Comparison of ENCODE assay signal across 1 cellular context in the genomic region with DNA sequence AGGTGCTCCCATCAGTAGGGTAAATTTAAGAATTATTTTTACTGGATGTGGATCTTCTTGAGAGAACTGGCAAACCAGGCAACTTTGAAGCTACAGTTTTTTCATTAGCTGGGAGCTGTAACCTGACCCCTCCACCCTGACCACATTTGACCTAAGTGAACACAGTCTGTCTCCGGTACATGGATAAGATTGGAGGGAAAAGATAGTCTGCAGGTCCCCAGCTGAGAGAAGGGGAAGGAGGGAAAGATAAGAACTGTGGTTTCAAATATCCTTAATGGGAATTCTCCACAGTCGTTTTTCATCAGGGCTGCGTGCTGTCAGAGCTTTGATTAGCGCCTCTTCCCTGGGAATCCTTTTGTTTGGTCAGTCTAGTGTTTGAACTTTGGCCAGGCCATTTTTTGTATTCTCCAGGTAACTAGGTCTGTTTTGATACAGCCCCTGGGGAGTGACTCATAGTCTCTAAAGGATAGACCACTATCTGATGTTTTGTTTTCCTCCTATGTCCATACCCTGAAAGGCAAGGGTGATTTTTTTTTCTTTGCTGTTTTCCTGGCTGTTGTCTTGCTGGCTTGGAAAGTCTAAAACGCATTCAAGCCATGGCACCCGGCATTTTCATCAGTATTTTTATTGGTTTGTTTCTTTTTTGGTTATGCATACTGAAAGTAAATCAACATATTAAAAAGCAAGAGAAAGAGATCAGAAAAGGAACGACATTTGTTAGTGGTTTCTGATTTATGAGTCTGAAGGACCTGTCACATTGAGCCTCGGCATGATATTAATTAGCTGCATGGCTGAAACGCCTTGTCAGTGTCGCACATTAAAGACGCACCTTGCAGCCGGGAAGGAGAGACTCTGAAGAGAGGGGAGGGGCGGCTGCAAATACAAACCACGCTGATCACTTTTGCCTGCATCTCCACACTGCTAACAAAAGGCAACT.
A peak's percentile ranks its signal among the peaks of the same experiment; 100 is the strongest.
TF ChIP-seq lines count a peak whose summit lies in the region.

No MANE protein-coding gene starts in this region.

TF ChIP-seq in HepG2, 621 proteins besides CTCF, POLR2A, EP300 and RAD21 (continued from another document and continues in another):
- TF ChIP-seq UBTF (CRISPR knock-in tag; IDR thresholded peaks at IDR 0.05): peak; percentile 26; the same call in 1 of the 2 replicates
- TF ChIP-seq DR1 (CRISPR knock-in tag; IDR thresholded peaks at IDR 0.05): no peak
- TF ChIP-seq ZNF607 (CRISPR knock-in tag; IDR thresholded peaks at IDR 0.05; ENCODE audit: borderline replicate concordance): no peak; the same call in 1 of the 2 replicates
- TF ChIP-seq, protein P1, sequence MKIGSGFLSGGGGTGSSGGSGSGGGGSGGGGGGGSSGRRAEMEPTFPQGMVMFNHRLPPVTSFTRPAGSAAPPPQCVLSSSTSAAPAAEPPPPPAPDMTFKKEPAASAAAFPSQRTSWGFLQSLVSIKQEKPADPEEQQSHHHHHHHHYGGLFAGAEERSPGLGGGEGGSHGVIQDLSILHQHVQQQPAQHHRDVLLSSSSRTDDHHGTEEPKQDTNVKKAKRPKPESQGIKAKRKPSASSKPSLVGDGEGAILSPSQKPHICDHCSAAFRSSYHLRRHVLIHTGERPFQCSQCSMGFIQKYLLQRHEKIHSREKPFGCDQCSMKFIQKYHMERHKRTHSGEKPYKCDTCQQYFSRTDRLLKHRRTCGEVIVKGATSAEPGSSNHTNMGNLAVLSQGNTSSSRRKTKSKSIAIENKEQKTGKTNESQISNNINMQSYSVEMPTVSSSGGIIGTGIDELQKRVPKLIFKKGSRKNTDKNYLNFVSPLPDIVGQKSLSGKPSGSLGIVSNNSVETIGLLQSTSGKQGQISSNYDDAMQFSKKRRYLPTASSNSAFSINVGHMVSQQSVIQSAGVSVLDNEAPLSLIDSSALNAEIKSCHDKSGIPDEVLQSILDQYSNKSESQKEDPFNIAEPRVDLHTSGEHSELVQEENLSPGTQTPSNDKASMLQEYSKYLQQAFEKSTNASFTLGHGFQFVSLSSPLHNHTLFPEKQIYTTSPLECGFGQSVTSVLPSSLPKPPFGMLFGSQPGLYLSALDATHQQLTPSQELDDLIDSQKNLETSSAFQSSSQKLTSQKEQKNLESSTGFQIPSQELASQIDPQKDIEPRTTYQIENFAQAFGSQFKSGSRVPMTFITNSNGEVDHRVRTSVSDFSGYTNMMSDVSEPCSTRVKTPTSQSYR (CRISPR knock-in tag; IDR thresholded peaks at IDR 0.05; ENCODE audit: borderline replicate concordance): peak; percentile 56; the same call in 1 of the 2 replicates
- TF ChIP-seq ZNF296 (CRISPR knock-in tag; conservative IDR thresholded peaks at IDR 0.05): no peak
- TF ChIP-seq, protein P2, sequence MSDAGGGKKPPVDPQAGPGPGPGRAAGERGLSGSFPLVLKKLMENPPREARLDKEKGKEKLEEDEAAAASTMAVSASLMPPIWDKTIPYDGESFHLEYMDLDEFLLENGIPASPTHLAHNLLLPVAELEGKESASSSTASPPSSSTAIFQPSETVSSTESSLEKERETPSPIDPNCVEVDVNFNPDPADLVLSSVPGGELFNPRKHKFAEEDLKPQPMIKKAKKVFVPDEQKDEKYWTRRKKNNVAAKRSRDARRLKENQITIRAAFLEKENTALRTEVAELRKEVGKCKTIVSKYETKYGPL (CRISPR knock-in tag; IDR thresholded peaks at IDR 0.05): peak; percentile 25; the same call in 1 of the 2 replicates
- TF ChIP-seq THAP11 (CRISPR knock-in tag; IDR thresholded peaks at IDR 0.05): peak; percentile 58
- TF ChIP-seq MTF2 (CRISPR knock-in tag; IDR thresholded peaks at IDR 0.05; ENCODE audit: borderline replicate concordance): no peak
- TF ChIP-seq MTA1 (CRISPR knock-in tag; IDR thresholded peaks at IDR 0.05; ENCODE audit: borderline replicate concordance): no peak
- TF ChIP-seq, protein P3, sequence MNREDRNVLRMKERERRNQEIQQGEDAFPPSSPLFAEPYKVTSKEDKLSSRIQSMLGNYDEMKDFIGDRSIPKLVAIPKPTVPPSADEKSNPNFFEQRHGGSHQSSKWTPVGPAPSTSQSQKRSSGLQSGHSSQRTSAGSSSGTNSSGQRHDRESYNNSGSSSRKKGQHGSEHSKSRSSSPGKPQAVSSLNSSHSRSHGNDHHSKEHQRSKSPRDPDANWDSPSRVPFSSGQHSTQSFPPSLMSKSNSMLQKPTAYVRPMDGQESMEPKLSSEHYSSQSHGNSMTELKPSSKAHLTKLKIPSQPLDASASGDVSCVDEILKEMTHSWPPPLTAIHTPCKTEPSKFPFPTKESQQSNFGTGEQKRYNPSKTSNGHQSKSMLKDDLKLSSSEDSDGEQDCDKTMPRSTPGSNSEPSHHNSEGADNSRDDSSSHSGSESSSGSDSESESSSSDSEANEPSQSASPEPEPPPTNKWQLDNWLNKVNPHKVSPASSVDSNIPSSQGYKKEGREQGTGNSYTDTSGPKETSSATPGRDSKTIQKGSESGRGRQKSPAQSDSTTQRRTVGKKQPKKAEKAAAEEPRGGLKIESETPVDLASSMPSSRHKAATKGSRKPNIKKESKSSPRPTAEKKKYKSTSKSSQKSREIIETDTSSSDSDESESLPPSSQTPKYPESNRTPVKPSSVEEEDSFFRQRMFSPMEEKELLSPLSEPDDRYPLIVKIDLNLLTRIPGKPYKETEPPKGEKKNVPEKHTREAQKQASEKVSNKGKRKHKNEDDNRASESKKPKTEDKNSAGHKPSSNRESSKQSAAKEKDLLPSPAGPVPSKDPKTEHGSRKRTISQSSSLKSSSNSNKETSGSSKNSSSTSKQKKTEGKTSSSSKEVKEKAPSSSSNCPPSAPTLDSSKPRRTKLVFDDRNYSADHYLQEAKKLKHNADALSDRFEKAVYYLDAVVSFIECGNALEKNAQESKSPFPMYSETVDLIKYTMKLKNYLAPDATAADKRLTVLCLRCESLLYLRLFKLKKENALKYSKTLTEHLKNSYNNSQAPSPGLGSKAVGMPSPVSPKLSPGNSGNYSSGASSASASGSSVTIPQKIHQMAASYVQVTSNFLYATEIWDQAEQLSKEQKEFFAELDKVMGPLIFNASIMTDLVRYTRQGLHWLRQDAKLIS (CRISPR knock-in tag; IDR thresholded peaks at IDR 0.05): peak; percentile 78; the same call in 1 of the 2 replicates
- TF ChIP-seq MXI1 (IDR thresholded peaks at IDR 0.05; ENCODE audit: borderline replicate concordance, low read depth, low read length): peak; percentile 48; the same call in 1 of the 3 replicates
- peak; percentile 68 for TF ChIP-seq SAP130 (CRISPR knock-in tag; IDR thresholded peaks at IDR 0.05; ENCODE audit: low read depth)
- peak; percentile 65 for TF ChIP-seq SP5 (CRISPR knock-in tag; IDR thresholded peaks at IDR 0.05; ENCODE audit: borderline replicate concordance, low read depth)
- TF ChIP-seq SMYD3 (CRISPR knock-in tag; IDR thresholded peaks at IDR 0.05): no peak
- peak; percentile 54; the same call in 1 of the 2 replicates for TF ChIP-seq ZFP1 (CRISPR knock-in tag; IDR thresholded peaks at IDR 0.05)
- TF ChIP-seq ZNF768 (CRISPR knock-in tag; IDR thresholded peaks at IDR 0.05): no peak
- TF ChIP-seq, protein P4, sequence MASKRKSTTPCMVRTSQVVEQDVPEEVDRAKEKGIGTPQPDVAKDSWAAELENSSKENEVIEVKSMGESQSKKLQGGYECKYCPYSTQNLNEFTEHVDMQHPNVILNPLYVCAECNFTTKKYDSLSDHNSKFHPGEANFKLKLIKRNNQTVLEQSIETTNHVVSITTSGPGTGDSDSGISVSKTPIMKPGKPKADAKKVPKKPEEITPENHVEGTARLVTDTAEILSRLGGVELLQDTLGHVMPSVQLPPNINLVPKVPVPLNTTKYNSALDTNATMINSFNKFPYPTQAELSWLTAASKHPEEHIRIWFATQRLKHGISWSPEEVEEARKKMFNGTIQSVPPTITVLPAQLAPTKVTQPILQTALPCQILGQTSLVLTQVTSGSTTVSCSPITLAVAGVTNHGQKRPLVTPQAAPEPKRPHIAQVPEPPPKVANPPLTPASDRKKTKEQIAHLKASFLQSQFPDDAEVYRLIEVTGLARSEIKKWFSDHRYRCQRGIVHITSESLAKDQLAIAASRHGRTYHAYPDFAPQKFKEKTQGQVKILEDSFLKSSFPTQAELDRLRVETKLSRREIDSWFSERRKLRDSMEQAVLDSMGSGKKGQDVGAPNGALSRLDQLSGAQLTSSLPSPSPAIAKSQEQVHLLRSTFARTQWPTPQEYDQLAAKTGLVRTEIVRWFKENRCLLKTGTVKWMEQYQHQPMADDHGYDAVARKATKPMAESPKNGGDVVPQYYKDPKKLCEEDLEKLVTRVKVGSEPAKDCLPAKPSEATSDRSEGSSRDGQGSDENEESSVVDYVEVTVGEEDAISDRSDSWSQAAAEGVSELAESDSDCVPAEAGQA (IDR thresholded peaks at IDR 0.05; ENCODE audit: low read depth): peak; percentile 27
- TF ChIP-seq, protein P4 (CRISPR knock-in tag; IDR thresholded peaks at IDR 0.05; ENCODE audit: borderline replicate concordance): no peak; the same call in 1 of the 2 replicates
- TF ChIP-seq PPARG (CRISPR knock-in tag; conservative IDR thresholded peaks at IDR 0.05): peak; percentile 85
- peak; percentile 56; the same call in 1 of the 2 replicates for TF ChIP-seq ZNF788 (CRISPR knock-in tag; IDR thresholded peaks at IDR 0.05; ENCODE audit: borderline replicate concordance)
- TF ChIP-seq, protein P5, sequence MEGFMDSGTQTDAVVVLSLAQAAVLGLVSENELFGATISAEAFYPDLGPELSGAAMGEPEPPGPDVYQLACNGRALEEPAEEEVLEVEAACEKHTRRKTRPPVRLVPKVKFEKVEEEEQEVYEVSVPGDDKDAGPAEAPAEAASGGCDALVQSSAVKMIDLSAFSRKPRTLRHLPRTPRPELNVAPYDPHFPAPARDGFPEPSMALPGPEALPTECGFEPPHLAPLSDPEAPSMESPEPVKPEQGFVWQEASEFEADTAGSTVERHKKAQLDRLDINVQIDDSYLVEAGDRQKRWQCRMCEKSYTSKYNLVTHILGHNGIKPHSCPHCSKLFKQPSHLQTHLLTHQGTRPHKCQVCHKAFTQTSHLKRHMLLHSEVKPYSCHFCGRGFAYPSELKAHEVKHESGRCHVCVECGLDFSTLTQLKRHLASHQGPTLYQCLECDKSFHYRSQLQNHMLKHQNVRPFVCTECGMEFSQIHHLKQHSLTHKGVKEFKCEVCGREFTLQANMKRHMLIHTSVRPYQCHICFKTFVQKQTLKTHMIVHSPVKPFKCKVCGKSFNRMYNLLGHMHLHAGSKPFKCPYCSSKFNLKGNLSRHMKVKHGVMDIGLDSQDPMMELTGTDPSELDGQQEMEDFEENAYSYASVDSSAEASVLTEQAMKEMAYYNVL (CRISPR knock-in tag; IDR thresholded peaks at IDR 0.05; ENCODE audit: borderline replicate concordance): peak; percentile 99
- TF ChIP-seq ZNF251 (CRISPR knock-in tag; IDR thresholded peaks at IDR 0.05): 0 out of 2 replicates have a peak, but pooled peaks have one; percentile 37
- TF ChIP-seq SRSF4 (IDR thresholded peaks at IDR 0.05; ENCODE audit: low read depth, low read length, poor library complexity, severe bottlenecking): no peak
- TF ChIP-seq ZNF235 (CRISPR knock-in tag; IDR thresholded peaks at IDR 0.05; ENCODE audit: borderline replicate concordance): no peak
- TF ChIP-seq NFKBIZ (CRISPR knock-in tag; IDR thresholded peaks at IDR 0.05): no peak; the same call in 1 of the 2 replicates
- no peak for TF ChIP-seq ONECUT2 (CRISPR knock-in tag; IDR thresholded peaks at IDR 0.05)
- TF ChIP-seq MIXL1 (CRISPR knock-in tag; IDR thresholded peaks at IDR 0.05): peak; percentile 45
- TF ChIP-seq GABPA (IDR thresholded peaks at IDR 0.05; ENCODE audit: low read depth, low read length): no peak
- peak; percentile 63 for TF ChIP-seq GABPA (CRISPR knock-in tag; IDR thresholded peaks at IDR 0.05; ENCODE audit: low read depth)
- TF ChIP-seq ZNF775 (CRISPR knock-in tag; IDR thresholded peaks at IDR 0.05; ENCODE audit: borderline replicate concordance): 0 out of 2 replicates have a peak, but pooled peaks have one; percentile 14
- TF ChIP-seq ZNF329 (CRISPR knock-in tag; IDR thresholded peaks at IDR 0.05; ENCODE audit: low read depth): no peak
- TF ChIP-seq NKX3-1 (CRISPR knock-in tag; IDR thresholded peaks at IDR 0.05): no peak
